8 cellular contexts compared by ENCODE assay signal in genomic region chr6:157033428-157034140, GRCh38.
DNase-seq lines count a peak whose midpoint lies in the region; ATAC-seq, FAIRE-seq and TF ChIP-seq lines count a peak whose summit lies in the region.

No MANE protein-coding gene starts in this region.

- peaks cover 0 to 54% (median 39%) of the 10 kb centered on the region in 12 donors for H3K4me1 ChIP-seq in heart left ventricle
- peaks cover 7% of the 10 kb centered on the region for H3K4me1 ChIP-seq in GM12878 (ENCODE audit: control insufficient read depth, insufficient read depth, low read length)
- peaks cover 4 to 6% of the 10 kb centered on the region in 2 donors for H3K4me1 ChIP-seq in lung (ENCODE audit: control insufficient read depth in 2 of 2, insufficient read depth in 2 of 2, low read length in 2 of 2)

- RAD21 ChIA-PET in GM12878 (lab: Charles Lee; ENCODE audit: unreplicated experiment): interaction anchor here (0.6 to 2.5 kb wide), 11 partner anchors 12 to 257 kb away, joined by 3 to 9 read pairs (median 3); no protein-coding TSS in a partner anchor

- no peak for TF ChIP-seq EP300 in GM12878 (IDR thresholded peaks at IDR 0.05; ENCODE audit: borderline replicate concordance in 1 of 2, control insufficient read depth in 1 of 2, low read depth in 2 of 2, low read length in 2 of 2)

- H3K9ac ChIP-seq in GM12878 (ENCODE audit: control insufficient read depth, insufficient read depth, low read length): 0 out of 2 replicates have a peak overlapping the region, but pooled peaks have one; percentile 11

- H4K20me1 ChIP-seq in GM12878 (ENCODE audit: control insufficient read depth, insufficient read depth): 0 out of 2 replicates have a peak, but pooled peaks cover 5% of the 10 kb centered on the region

- ATAC-seq in heart left ventricle (peak in 1 of 4 donors; percentile 27), Right ventricle myocardium inferior (no peak), GM12878 (peak; percentile 70), lung (ENCODE audit: insufficient read depth, low FRiP score) (no peak), HG03045 (IDR thresholded peaks at IDR 0.05; ENCODE audit: unreplicated experiment) (no peak)

- in situ Hi-C loops in GM12878 (cut with MboI): no loop called here

- TF ChIP-seq CTCF in heart left ventricle (IDR thresholded peaks at IDR 0.05): no peak
- no peak for TF ChIP-seq CTCF in GM12878 (IDR thresholded peaks at IDR 0.05 in 2 of 3, conservative IDR thresholded peaks at IDR 0.05 in 1 of 3; ENCODE audit: control insufficient read depth in 2 of 3, extremely low read depth in 1 of 3, insufficient read depth in 1 of 3, low read depth in 3 of 3, low read length in 3 of 3)
- no peak for TF ChIP-seq CTCF in lung (IDR thresholded peaks at IDR 0.05; ENCODE audit: control extremely low read depth, extremely low read depth)
- TF ChIP-seq CTCF in WERI-Rb-1 (IDR thresholded peaks at IDR 0.05; ENCODE audit: low read depth, low read length): no peak

- DNase-seq in heart left ventricle (no peak), Right ventricle myocardium inferior (ENCODE audit: missing footprints) (no peak), GM12878 (ENCODE audit: low read depth, low spot score) (no peak), lung (ENCODE audit: low spot score) (no peak), WERI-Rb-1 (no peak), COLO668 (lab: John Stamatoyannopoulos, UW; ENCODE audit: unreplicated experiment) (no peak)
- no peak for DNase-seq in stimulated activated CD4-positive, alpha-beta T cell treated with anti-CD3 and anti-CD28 coated beads, Interleukin-15, amount 100 ng/mL, for 24 hours

- H3K4me3 ChIP-seq in heart left ventricle: peak overlapping the region in 10 of 12 donors; percentile 21 to 57 (median 46)
- peak overlapping the region; percentile 54 for H3K4me3 ChIP-seq in GM12878
- H3K4me3 ChIP-seq in lung: peak overlapping the region; percentile 31
- H3K4me3 ChIP-seq in WERI-Rb-1 (ENCODE audit: low read depth, low read length): no peak overlapping the region

- H3K27ac ChIP-seq in heart left ventricle (peak overlapping the region in 10 of 12 donors; percentile 7 to 75 (median 47)), GM12878 (ENCODE audit: control insufficient read depth, insufficient read depth) (peak overlapping the region; percentile 56; the same call in 1 of the 2 replicates), lung (ENCODE audit: low read depth in 1 of 2, low read length in 1 of 2) (peak overlapping the region in 1 of 2 donors; percentile 53), WERI-Rb-1 (no peak overlapping the region)

- TF ChIP-seq POLR2A in heart left ventricle (IDR thresholded peaks at IDR 0.05) (no peak), GM12878 (IDR thresholded peaks at IDR 0.05; ENCODE audit: low read depth, low read length) (no peak)

- no TSS peak for BruUV-seq in GM12878 (replicated peaks; lab: Mats Ljungman, UMichigan)

- H3K4me2 ChIP-seq in GM12878 (ENCODE audit: control insufficient read depth, insufficient read depth): peak overlapping the region; percentile 74

- SMC1A ChIA-PET in GM12878 (lab: Charles Lee; ENCODE audit: uncharacterized antibody, unreplicated experiment): interaction anchor here (0.7 to 2.4 kb wide), 15 partner anchors 9 to 727 kb away, joined by 3 to 17 read pairs (median 4); no protein-coding TSS in a partner anchor

- CTCF ChIA-PET in GM12878 (lab: Yijun Ruan, JAX): interaction anchor here (0.6 to 2.4 kb wide), 15 partner anchors 11 to 299 kb away, joined by 3 to 28 read pairs (median 4); no protein-coding TSS in a partner anchor

- H3K36me3 ChIP-seq in heart left ventricle (no peaks in the 10 kb centered on the region), GM12878 (ENCODE audit: control insufficient read depth in 2 of 2, insufficient read depth in 2 of 2, low read length in 1 of 2) (peaks cover 3 to 7% of the 10 kb centered on the region in 2 experiments; a peak in 3 of 4 replicates), lung (ENCODE audit: control insufficient read depth in 2 of 2, insufficient read depth in 2 of 2, low read length in 2 of 2) (no peaks in the 10 kb centered on the region), WERI-Rb-1 (peaks cover 2% of the 10 kb centered on the region)

- TF ChIP-seq RAD21 in GM12878 (IDR thresholded peaks at IDR 0.05; ENCODE audit: insufficient read depth, low read depth, low read length): no peak

- H2AFZ ChIP-seq in GM12878 (ENCODE audit: control insufficient read depth, low read depth, low read length): no peak overlapping the region

- 10 to 23% (median 18%) methylated on average over 5 of the region's 5 CpGs for WGBS in heart left ventricle, 4 donors
- under 1% methylated on average over 5 of the region's 5 CpGs for WGBS in GM12878 (ENCODE audit: insufficient coverage, insufficient replicate concordance, low lambda C conversion rate, missing lambda C conversion rate)
- WGBS in lung, 2 donors: 2 to 4% methylated on average over 5 of the region's 5 CpGs

- POLR2A ChIA-PET in GM12878 (lab: Charles Lee): no interaction called here

- FAIRE-seq in GM12878 (lab: Jason Lieb, UNC): no peak

- H3K27me3 ChIP-seq in heart left ventricle (no peaks in the 10 kb centered on the region), GM12878 (replicated peaks in 1 of 2; ENCODE audit: control insufficient read depth in 2 of 2, insufficient read depth in 2 of 2, low read length in 1 of 2) (no peaks in the 10 kb centered on the region), lung (ENCODE audit: control insufficient read depth, insufficient read depth) (no peaks in the 10 kb centered on the region), WERI-Rb-1 (ENCODE audit: insufficient read depth, low read depth, severe bottlenecking) (no peaks in the 10 kb centered on the region)

- peaks cover 68% of the 10 kb centered on the region for H3K79me2 ChIP-seq in GM12878 (ENCODE audit: control insufficient read depth, insufficient read depth, low read length)

- intact Hi-C loops in heart left ventricle (cut with DNase I): loop anchor here in 8 of 10 donors (5.0 to 10.0 kb wide), 5 partner anchors 149 to 471 kb away; no protein-coding TSS in a partner anchor
- intact Hi-C loops in Right ventricle myocardium inferior (cut with DNase I): loop anchor here (5.0 kb wide), 1 partner anchor 154 kb away; no protein-coding TSS in a partner anchor
- intact Hi-C loops in GM12878 (cut with micrococcal nuclease; ENCODE audit: unreplicated experiment): loop anchor here (10.0 kb wide), 2 partner anchors 151 to 241 kb away; no protein-coding TSS in a partner anchor

- H3K9me3 ChIP-seq in heart left ventricle: no peaks in the 10 kb centered on the region
- no peaks in the 10 kb centered on the region; the same call in 2 of the 3 replicates for H3K9me3 ChIP-seq in GM12878 (replicated peaks; ENCODE audit: control insufficient read depth, insufficient read depth, low read length)
- H3K9me3 ChIP-seq in lung (ENCODE audit: control insufficient read depth in 2 of 2, insufficient read depth in 1 of 2, low read length in 1 of 2): peaks cover 0 to 5% of the 10 kb centered on the region in 2 donors
- H3K9me3 ChIP-seq in WERI-Rb-1 (ENCODE audit: severe bottlenecking): no peaks in the 10 kb centered on the region

TF ChIP-seq in GM12878, 131 proteins besides CTCF, POLR2A, EP300 and RAD21:
- TF ChIP-seq NBN (IDR thresholded peaks at IDR 0.05) (0 out of 2 replicates have a peak, but pooled peaks have one; percentile 56), NFYA (IDR thresholded peaks at IDR 0.05; ENCODE audit: borderline replicate concordance, low read depth, low read length) (no peak), ZNF217 (IDR thresholded peaks at IDR 0.05) (no peak), POU2F2 (IDR thresholded peaks at IDR 0.05; ENCODE audit: borderline replicate concordance, low read depth, low read length) (no peak), MTA2 (IDR thresholded peaks at IDR 0.05; ENCODE audit: low read depth) (0 out of 2 replicates have a peak, but pooled peaks have one; percentile 32), RB1 (IDR thresholded peaks at IDR 0.05; ENCODE audit: borderline replicate concordance) (no peak), EED (IDR thresholded peaks at IDR 0.05; ENCODE audit: low read depth) (peak; percentile 62; the same call in 1 of the 2 replicates), RELB (IDR thresholded peaks at IDR 0.05; ENCODE audit: low read depth) (peak; percentile 64), SKIL (IDR thresholded peaks at IDR 0.05; ENCODE audit: low read depth, poor library complexity, severe bottlenecking) (peak; percentile 49), IKZF1 (conservative IDR thresholded peaks at IDR 0.05) (peak; percentile 82), TBL1XR1 (IDR thresholded peaks at IDR 0.05; ENCODE audit: low read depth, low read length) (no peak), IKZF2 (IDR thresholded peaks at IDR 0.05) (peak; percentile 94 to 95), HDGF (IDR thresholded peaks at IDR 0.05) (no peak)
